ENCODE assay signal across 16 cellular contexts in the genomic region with DNA sequence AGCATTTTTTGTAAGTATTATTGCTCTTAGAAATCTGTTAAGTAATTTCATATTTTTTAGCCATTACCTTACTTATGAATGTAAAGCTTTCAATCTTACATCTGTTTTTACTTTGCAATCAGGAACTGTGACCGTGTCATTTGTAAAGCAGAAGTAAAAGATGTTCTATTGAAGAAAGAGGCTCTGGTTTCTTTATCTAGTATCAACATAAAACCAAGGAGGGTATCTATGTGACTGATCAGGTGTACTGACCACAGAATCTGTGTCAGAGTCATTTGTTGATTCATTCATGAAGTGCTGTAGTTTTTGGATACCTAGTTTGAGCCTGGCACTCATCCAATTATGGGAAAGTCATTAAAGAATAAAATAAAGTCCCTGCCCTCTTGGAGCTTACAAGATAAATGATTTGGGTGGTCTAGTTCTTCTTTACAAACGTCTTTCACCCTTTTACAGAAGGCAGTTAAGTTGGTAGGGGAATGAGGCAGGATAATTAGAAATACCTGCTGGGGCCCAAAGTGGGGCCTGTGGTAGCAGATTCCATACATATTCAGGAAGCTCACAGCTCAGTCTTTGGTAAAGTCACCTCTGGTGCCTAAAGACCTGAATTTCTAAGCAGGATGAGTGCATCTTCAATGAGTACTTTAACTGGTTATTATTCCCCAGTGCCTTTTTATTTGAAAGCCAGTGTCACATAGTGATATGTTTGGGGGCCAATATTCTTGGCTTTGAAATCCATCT.
DNase-seq lines count a peak whose midpoint lies in the region; ATAC-seq and TF ChIP-seq lines count a peak whose summit lies in the region.
"Had no signal": no experiment of that assay in that cellular context is flagged by ENCODE, and none has a peak within 500 bp of the region (broad histone marks: within the 10 kb centered on the region; RNA-seq: fewer than 3 reads in every experiment).

No MANE protein-coding gene starts in this region.

- CTCF ChIA-PET in CD8-positive, alpha-beta memory T cell (lab: Charles Lee), result no interaction called here
- CTCF ChIA-PET in Caco-2 (lab: Charles Lee), result no interaction called here

- peaks cover 0 to 4% (median 0%) of the 10 kb centered on the region in 3 donors for H3K36me3 Mint-ChIP-seq in CD8-positive, alpha-beta memory T cell
- H3K36me3 Mint-ChIP-seq in Caco-2 (ENCODE audit: insufficient read depth, unreplicated experiment), result no peaks in the 10 kb centered on the region
- H3K36me3 Mint-ChIP-seq: neural progenitor cell, type B pancreatic cell had no signal

- no peaks in the 10 kb centered on the region for H3K9me3 ChIP-seq in CD8-positive, alpha-beta memory T cell (ENCODE audit: low read length)
- no peaks in the 10 kb centered on the region for H3K9me3 ChIP-seq in Caco-2
- H3K9me3 ChIP-seq: left lung, SJCRH30 had no signal

- intact Hi-C loops in Caco-2 (cut with micrococcal nuclease; ENCODE audit: unreplicated experiment), result no loop called here

- no peaks in the 10 kb centered on the region for H3K27me3 Mint-ChIP-seq in CD8-positive, alpha-beta memory T cell
- no peaks in the 10 kb centered on the region for H3K27me3 Mint-ChIP-seq in Caco-2 (ENCODE audit: insufficient read depth, unreplicated experiment)

- no peaks in the 10 kb centered on the region for H3K4me1 Mint-ChIP-seq in CD8-positive, alpha-beta memory T cell
- H3K4me1 Mint-ChIP-seq in Caco-2 (ENCODE audit: low read depth, unreplicated experiment), result no peaks in the 10 kb centered on the region
- H3K4me1 Mint-ChIP-seq: neural progenitor cell had no signal

- H3K4me3 ChIP-seq in CD8-positive, alpha-beta memory T cell (ENCODE audit: low read length), result no peak overlapping the region
- no peak overlapping the region for H3K4me3 ChIP-seq in Caco-2 (ENCODE audit: low read depth, low read length)
- H3K4me3 ChIP-seq: left lung, neural progenitor cell, SJCRH30 had no signal

- no peaks in the 10 kb centered on the region for H3K36me3 ChIP-seq in CD8-positive, alpha-beta memory T cell (ENCODE audit: insufficient read depth, low read length)
- no peaks in the 10 kb centered on the region for H3K36me3 ChIP-seq in Caco-2 (ENCODE audit: control insufficient read depth, insufficient read depth, low read length)
- H3K36me3 ChIP-seq: left lung, neural progenitor cell, SJCRH30 had no signal

- no peaks in the 10 kb centered on the region for H3K4me1 ChIP-seq in CD8-positive, alpha-beta memory T cell (ENCODE audit: insufficient read depth, low read length)
- H3K4me1 ChIP-seq in Caco-2, result 0 out of 2 replicates have a peak, but pooled peaks cover 8% of the 10 kb centered on the region
- H3K4me1 ChIP-seq: left lung, neural progenitor cell, SJCRH30 had no signal

- BruUV-seq in Caco-2 (replicated peaks; lab: Mats Ljungman, UMichigan), result no TSS peak

- ATAC-seq in GM18499 (IDR thresholded peaks at IDR 0.05; ENCODE audit: insufficient read depth, unreplicated experiment) (peak; percentile 99), GM21360 (IDR thresholded peaks at IDR 0.05; ENCODE audit: unreplicated experiment) (peak; percentile 98), HG02885 (IDR thresholded peaks at IDR 0.05; ENCODE audit: poor library complexity, unreplicated experiment) (peak; percentile 94), HG03558 (IDR thresholded peaks at IDR 0.05; ENCODE audit: extremely low read depth, unreplicated experiment) (peak; percentile 93)
- ATAC-seq: left lung had no signal

- no peak for TF ChIP-seq CTCF in Caco-2 (IDR thresholded peaks at IDR 0.05; ENCODE audit: insufficient read depth in 1 of 2, low read depth in 1 of 2, low read length in 1 of 2, severe bottlenecking in 1 of 2, unreplicated experiment in 1 of 2)

- DNase-seq in 8988T, result no peak
- DNase-seq in CD8-positive, alpha-beta memory T cell, result no peak
- no peak for DNase-seq in NCI-H2029 (lab: John Stamatoyannopoulos, UW)
- no peak for DNase-seq in Caco-2
- DNase-seq: activated T-cell treated with anti-CD3 and anti-CD28 coated beads, Interleukin-2, amount 50 U/mL, for 48 hours; DND-41; left lung; MM.1S; NCI-H524 treated with DMSO at 0.1 percent for 48 hours; SJCRH30 had no signal

- H3K27me3 ChIP-seq in CD8-positive, alpha-beta memory T cell (ENCODE audit: insufficient read depth, low read length, poor library complexity, severe bottlenecking), result no peaks in the 10 kb centered on the region
- no peaks in the 10 kb centered on the region for H3K27me3 ChIP-seq in Caco-2 (replicated peaks; ENCODE audit: control insufficient read depth, insufficient read depth, low read length)
- H3K27me3 ChIP-seq: left lung, neural progenitor cell, SJCRH30 had no signal

- no peaks in the 10 kb centered on the region for H3K9me3 Mint-ChIP-seq in CD8-positive, alpha-beta memory T cell
- H3K9me3 Mint-ChIP-seq in Caco-2 (ENCODE audit: unreplicated experiment), result no peaks in the 10 kb centered on the region
- H3K9me3 Mint-ChIP-seq: neural progenitor cell had no signal

- POLR2A ChIA-PET in CD8-positive, alpha-beta memory T cell (lab: Charles Lee), result no interaction called here
- POLR2A ChIA-PET in Caco-2 (lab: Charles Lee), result no interaction called here

- no peak overlapping the region for H3K4me3 Mint-ChIP-seq in CD8-positive, alpha-beta memory T cell
- H3K4me3 Mint-ChIP-seq in Caco-2 (ENCODE audit: unreplicated experiment), result no peak overlapping the region
- H3K4me3 Mint-ChIP-seq: neural progenitor cell, type B pancreatic cell had no signal

- no peak overlapping the region for H3K27ac ChIP-seq in CD8-positive, alpha-beta memory T cell (ENCODE audit: low read depth, low read length)
- H3K27ac ChIP-seq: left lung, neural progenitor cell, SJCRH30 had no signal

- H3K27ac Mint-ChIP-seq in CD8-positive, alpha-beta memory T cell, result no peak overlapping the region
- H3K27ac Mint-ChIP-seq in Caco-2 (ENCODE audit: unreplicated experiment), result no peak overlapping the region
- H3K27ac Mint-ChIP-seq: neural progenitor cell, type B pancreatic cell had no signal
